In genomic region chr11:134949121-134949591, GRCh38 we compare ENCODE assay signal across 11 cellular contexts.
A peak's percentile ranks its signal among the peaks of the same experiment; 100 is the strongest.
DNase-seq lines count a peak whose midpoint lies in the region; ATAC-seq and TF ChIP-seq lines count a peak whose summit lies in the region.
"Had no signal": no experiment of that assay in that cellular context is flagged by ENCODE, and none has a peak within 500 bp of the region (broad histone marks: within the 10 kb centered on the region; RNA-seq: fewer than 3 reads in every experiment).

No MANE protein-coding gene starts in this region.

- no peak overlapping the region for H3K27ac ChIP-seq in gastroesophageal sphincter
- peak overlapping the region in 2 of 4 donors; percentile 7 to 56 for H3K27ac ChIP-seq in gastrocnemius medialis

- no peak overlapping the region for H3K4me3 ChIP-seq in gastroesophageal sphincter
- no peak overlapping the region for H3K4me3 ChIP-seq in gastrocnemius medialis

- ATAC-seq in gastroesophageal sphincter (peak; percentile 66), gastrocnemius medialis (peak; percentile 85 to 88), HG03039 (IDR thresholded peaks at IDR 0.05; ENCODE audit: unreplicated experiment) (no peak)
- ATAC-seq: natural killer cell had no signal

- peak; percentile 65 for DNase-seq in GM04504 (ENCODE audit: low read depth)
- DNase-seq in amniotic epithelial cell (ENCODE audit: low read depth): peak; percentile 1
- DNase-seq in gastrocnemius medialis: peak; percentile 20 to 43
- no peak for DNase-seq in stimulated activated CD8-positive, alpha-beta memory T cell treated with anti-CD3 and anti-CD28 coated beads, Interleukin-4, amount 100 ng/mL, for 48 hours
- no peak for DNase-seq in posterior vena cava (ENCODE audit: low spot score)
- no peak for DNase-seq in activated CD4-positive, CD25-positive, alpha-beta regulatory T cell treated with anti-CD3 and anti-CD28 coated beads, Interleukin-2, amount 50 U/mL, for 72 hours
- DNase-seq: activated CD4-positive, alpha-beta T cell treated with anti-CD3 and anti-CD28 coated beads for 4 hours; activated naive CD4-positive, alpha-beta T cell treated with anti-CD3 and anti-CD28 coated beads, Interleukin-2, amount 50 U/mL, for 16 hours; natural killer cell had no signal

- in situ Hi-C loops in gastrocnemius medialis (cut with MboI; ENCODE audit: low sequenced_read_pairs in 4 of 4): no loop called here

- TF ChIP-seq POLR2A in gastroesophageal sphincter (IDR thresholded peaks at IDR 0.05) (no peak), gastrocnemius medialis (IDR thresholded peaks at IDR 0.05) (no peak)

- H3K9me3 ChIP-seq in gastroesophageal sphincter (no peaks in the 10 kb centered on the region), gastrocnemius medialis (no peaks in the 10 kb centered on the region)

- no peak for TF ChIP-seq EP300 in gastroesophageal sphincter (IDR thresholded peaks at IDR 0.05)

- H3K27me3 ChIP-seq in gastroesophageal sphincter: peaks cover 10% of the 10 kb centered on the region
- H3K27me3 ChIP-seq in gastrocnemius medialis: no peaks in the 10 kb centered on the region

- WGBS in gastroesophageal sphincter (ENCODE audit: low coverage in 1 of 2), 2 donors: 40 to 71% methylated on average over 1 of the region's 3 CpGs

- TF ChIP-seq CTCF in gastroesophageal sphincter (IDR thresholded peaks at IDR 0.05) (no peak), gastrocnemius medialis (IDR thresholded peaks at IDR 0.05 in 4 of 5, conservative IDR thresholded peaks at IDR 0.05 in 1 of 5) (no peak)

- intact Hi-C loops in gastrocnemius medialis (cut with DNase I; ENCODE audit: low total_unique reads): no loop called here
- intact Hi-C loops in posterior vena cava (cut with DNase I): no loop called here

- H3K36me3 ChIP-seq in gastroesophageal sphincter (no peaks in the 10 kb centered on the region), gastrocnemius medialis (no peaks in the 10 kb centered on the region)

- peaks cover 0 to 10% (median 0%) of the 10 kb centered on the region in 3 donors for H3K4me1 ChIP-seq in gastroesophageal sphincter
- peaks cover 6 to 18% of the 10 kb centered on the region in 2 donors for H3K4me1 ChIP-seq in gastrocnemius medialis

Comparison
In these comparisons a context has a peak if more than half of its experiments do, and no peak if none do; other contexts are left out.
1. DNase-seq: peak in GM04504 (single experiment), amniotic epithelial cell (single experiment) and gastrocnemius medialis (2 of 2); none in stimulated activated CD8-positive, alpha-beta memory T cell treated with anti-CD3 and anti-CD28 coated beads, Interleukin-4, amount 100 ng/mL, for 48 hours (single experiment), posterior vena cava (single experiment) and activated CD4-positive, CD25-positive, alpha-beta regulatory T cell treated with anti-CD3 and anti-CD28 coated beads, Interleukin-2, amount 50 U/mL, for 72 hours (single experiment).